ENCODE assay signal across 11 cellular contexts in the genomic region with DNA sequence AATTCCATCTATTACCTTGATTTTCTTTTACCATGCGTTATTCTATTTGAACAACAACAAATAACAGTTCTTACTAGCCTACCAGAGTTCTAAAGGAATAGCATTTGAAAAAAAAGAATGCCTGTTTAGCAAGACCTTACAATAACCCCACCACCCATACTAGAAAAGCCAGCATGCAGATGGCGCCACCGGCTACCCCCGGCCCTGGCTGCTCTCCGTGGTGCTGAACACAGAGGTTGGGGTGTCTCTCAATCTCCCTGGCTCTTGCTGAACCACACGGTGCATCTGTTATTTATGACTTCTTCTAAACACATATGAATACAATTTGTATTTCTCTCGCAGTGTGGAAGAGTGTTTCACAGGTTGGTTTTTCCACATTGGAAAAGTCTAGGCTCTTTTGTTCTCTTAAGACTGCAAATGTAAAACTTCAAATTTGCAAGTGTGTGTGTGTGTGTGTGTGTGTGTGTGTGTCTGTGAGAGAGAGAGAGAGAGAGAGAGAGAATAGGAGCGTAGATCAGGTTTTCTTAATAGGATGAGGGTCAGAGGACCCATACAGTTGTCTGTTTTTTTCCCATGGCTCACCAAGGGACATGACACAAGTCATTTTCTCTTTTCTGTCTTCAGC. TPM values are rescaled to one million over a fixed set of nuclear protein-coding genes. Genes with fewer than 3 reads are reported as not detected.
A peak's percentile ranks its signal among the peaks of the same experiment; 100 is the strongest.
DNase-seq lines count a peak whose midpoint lies in the region; TF ChIP-seq lines count a peak whose summit lies in the region.
"Had no signal": no experiment of that assay in that cellular context is flagged by ENCODE, and none has a peak within 500 bp of the region (broad histone marks: within the 10 kb centered on the region; RNA-seq: fewer than 3 reads in every experiment).

No MANE protein-coding gene starts in this region.

- 0 out of 2 replicates have a peak, but pooled peaks cover 6% of the 10 kb centered on the region for H3K9me3 ChIP-seq in OCI-LY7 (ENCODE audit: low read length)
- H3K9me3 ChIP-seq: spleen had no signal

- CTCF ChIA-PET in AG04449 (lab: Yijun Ruan, JAX) = no interaction called here
- CTCF ChIA-PET in OCI-LY7 (lab: Charles Lee; ENCODE audit: unreplicated experiment) = no interaction called here

- no peak for TF ChIP-seq POLR2A in erythroblast (IDR thresholded peaks at IDR 0.05; ENCODE audit: low read length)

- no peak overlapping the region for H2AFZ ChIP-seq in OCI-LY7 (ENCODE audit: low read length)

- no peaks in the 10 kb centered on the region for H3K9me2 ChIP-seq in OCI-LY7 (ENCODE audit: insufficient read depth, low read length)

- BruUV-seq in OCI-LY7 (replicated peaks; lab: Mats Ljungman, UMichigan) = TSS peak; percentile 11

- DNase-seq in AG04449 (ENCODE audit: low read depth, low spot score) (no peak), GM12865 (ENCODE audit: low read depth) (peak; percentile 13), OCI-LY7 (ENCODE audit: low spot score) (peak; percentile 64), erythroblast (lab: John Stamatoyannopoulos, UW) (peak; percentile 9 to 20), AG08396 (ENCODE audit: low spot score) (no peak), germinal center (ENCODE audit: low spot score) (no peak), amniotic stem cell (lab: John Stamatoyannopoulos, UW) (no peak)
- no peak for DNase-seq in activated T-helper 1 cell treated with anti-CD3 and anti-CD28 coated beads, Interleukin-12 subunit alpha, Interleukin-12 subunit beta, Interleukin-2, Interleukin-4 antibody, amounts not matched to agents 30 ng/mL and 10 ng/mL and 1 ng/mL, durations not matched to agents 14 hours and 24 hours and 36 hours (ENCODE audit: low spot score)
- DNase-seq: NCI-H1105 treated with DMSO at 0.1 percent for 48 hours, spleen had no signal

- no peak overlapping the region for H3K4me3 Mint-ChIP-seq in activated T-helper 1 cell treated with anti-CD3 and anti-CD28 coated beads, Interleukin-12 subunit alpha, Interleukin-12 subunit beta, Interleukin-2, Interleukin-4 antibody, amounts not matched to agents 30 ng/mL and 10 ng/mL and 1 ng/mL, durations not matched to agents 14 hours and 24 hours and 36 hours

- no peaks in the 10 kb centered on the region for H4K20me1 ChIP-seq in OCI-LY7 (ENCODE audit: insufficient read depth, low read length)

- H3K4me1 ChIP-seq in OCI-LY7 (ENCODE audit: insufficient read depth, low read length, poor library complexity, severe bottlenecking) = peaks cover 28% of the 10 kb centered on the region

- H3K36me3 ChIP-seq in OCI-LY7 (ENCODE audit: insufficient read depth, low read length) = peaks cover 33% of the 10 kb centered on the region
- H3K36me3 ChIP-seq: spleen had no signal

- no peak overlapping the region for H3K27ac ChIP-seq in OCI-LY7 (ENCODE audit: low read depth, low read length, poor library complexity, severe bottlenecking)
- H3K27ac ChIP-seq: spleen had no signal

- POLR2A ChIA-PET in AG04449 (lab: Yijun Ruan, JAX) (no interaction called here), OCI-LY7 (lab: Charles Lee) (no interaction called here)

- no peak overlapping the region for H3K27ac Mint-ChIP-seq in activated T-helper 1 cell treated with anti-CD3 and anti-CD28 coated beads, Interleukin-12 subunit alpha, Interleukin-12 subunit beta, Interleukin-2, Interleukin-4 antibody, amounts not matched to agents 30 ng/mL and 10 ng/mL and 1 ng/mL, durations not matched to agents 14 hours and 24 hours and 36 hours

- TF ChIP-seq CTCF in AG04449 (IDR thresholded peaks at IDR 0.05; ENCODE audit: insufficient read depth, low read length, missing control alignments) (peak; percentile 2), GM12865 (IDR thresholded peaks at IDR 0.05; ENCODE audit: insufficient read depth, low read depth, low read length, missing control alignments) (no peak), OCI-LY7 (conservative IDR thresholded peaks at IDR 0.05; ENCODE audit: low read length) (peak; percentile 68)

- no peaks in the 10 kb centered on the region for H3K9me3 Mint-ChIP-seq in activated T-helper 1 cell treated with anti-CD3 and anti-CD28 coated beads, Interleukin-12 subunit alpha, Interleukin-12 subunit beta, Interleukin-2, Interleukin-4 antibody, amounts not matched to agents 30 ng/mL and 10 ng/mL and 1 ng/mL, durations not matched to agents 14 hours and 24 hours and 36 hours

- H3K27me3 Mint-ChIP-seq in activated T-helper 1 cell treated with anti-CD3 and anti-CD28 coated beads, Interleukin-12 subunit alpha, Interleukin-12 subunit beta, Interleukin-2, Interleukin-4 antibody, amounts not matched to agents 30 ng/mL and 10 ng/mL and 1 ng/mL, durations not matched to agents 14 hours and 24 hours and 36 hours (ENCODE audit: insufficient read depth) = peaks cover 2% of the 10 kb centered on the region

- H3K4me2 ChIP-seq in OCI-LY7 (ENCODE audit: low read length) = no peak overlapping the region

- H3K4me3 ChIP-seq in AG04449 (ENCODE audit: low read depth, low read length) (no peak overlapping the region), GM12865 (ENCODE audit: low read depth, low read length) (no peak overlapping the region), OCI-LY7 (ENCODE audit: low read depth, low read length, poor library complexity, severe bottlenecking) (no peak overlapping the region)
- H3K4me3 ChIP-seq: spleen had no signal

- H3K36me3 Mint-ChIP-seq in activated T-helper 1 cell treated with anti-CD3 and anti-CD28 coated beads, Interleukin-12 subunit alpha, Interleukin-12 subunit beta, Interleukin-2, Interleukin-4 antibody, amounts not matched to agents 30 ng/mL and 10 ng/mL and 1 ng/mL, durations not matched to agents 14 hours and 24 hours and 36 hours (ENCODE audit: low read depth) = no peaks in the 10 kb centered on the region

- intact Hi-C loops in OCI-LY7 (cut with micrococcal nuclease; ENCODE audit: unreplicated experiment) = no loop called here
- intact Hi-C loops in activated T-helper 1 cell treated with anti-CD3 and anti-CD28 coated beads, Interleukin-12 subunit alpha, Interleukin-12 subunit beta, Interleukin-2, Interleukin-4 antibody, amounts not matched to agents 30 ng/mL and 10 ng/mL and 1 ng/mL, durations not matched to agents 14 hours and 24 hours and 36 hours (cut with micrococcal nuclease) = no loop called here

- H3K4me1 Mint-ChIP-seq in activated T-helper 1 cell treated with anti-CD3 and anti-CD28 coated beads, Interleukin-12 subunit alpha, Interleukin-12 subunit beta, Interleukin-2, Interleukin-4 antibody, amounts not matched to agents 30 ng/mL and 10 ng/mL and 1 ng/mL, durations not matched to agents 14 hours and 24 hours and 36 hours (ENCODE audit: low read depth) = no peaks in the 10 kb centered on the region

- H3K79me2 ChIP-seq in OCI-LY7 (ENCODE audit: insufficient read depth, low read depth, low read length) = peaks cover 13% of the 10 kb centered on the region; the same call in 1 of the 2 replicates

RNA-seq across cellular contexts. Expression of a gene that starts 13.6 kb away (rescaled TPM):
- total RNA-seq in OCI-LY7 (2014; rRNA removed; shearing (Covaris generic)) = 13.1 and 16.3 TPM in 2 replicates
- 48.6 and 55.0 TPM in 2 replicates for total RNA-seq in OCI-LY7 (2022)
- total RNA-seq in activated T-helper 1 cell treated with anti-CD3 and anti-CD28 coated beads, Interleukin-12 subunit alpha, Interleukin-12 subunit beta, Interleukin-2, Interleukin-4 antibody, amounts not matched to agents 30 ng/mL and 10 ng/mL and 1 ng/mL, durations not matched to agents 14 hours and 24 hours and 36 hours = not detected in 2 replicates
- total RNA-seq: activated CD8-positive, alpha-beta memory T cell treated with anti-CD3 and anti-CD28 coated beads for 36 hours had no signal

Comparison
In these comparisons a context has a peak if more than half of its experiments do, and no peak if none do; other contexts are left out.
1. DNase-seq: peak in GM12865 (single experiment), OCI-LY7 (single experiment) and erythroblast (2 of 2); none in AG04449 (single experiment), activated T-helper 1 cell treated with anti-CD3 and anti-CD28 coated beads, Interleukin-12 subunit alpha, Interleukin-12 subunit beta, Interleukin-2, Interleukin-4 antibody, amounts not matched to agents 30 ng/mL and 10 ng/mL and 1 ng/mL, durations not matched to agents 14 hours and 24 hours and 36 hours (single experiment), AG08396 (single experiment), germinal center (single experiment) and amniotic stem cell (single experiment).
2. RNA of a gene that starts 13.6 kb away (total RNA-seq): 13.1 to 55.0 TPM in OCI-LY7; not detected in activated T-helper 1 cell treated with anti-CD3 and anti-CD28 coated beads, Interleukin-12 subunit alpha, Interleukin-12 subunit beta, Interleukin-2, Interleukin-4 antibody, amounts not matched to agents 30 ng/mL and 10 ng/mL and 1 ng/mL, durations not matched to agents 14 hours and 24 hours and 36 hours; every median in the first group is over 10 times any median in the second.